2 cellular contexts compared by ENCODE assay signal in genomic region chr20:25532015-25532751, GRCh38.
TF ChIP-seq lines count a peak whose summit lies in the region.

No MANE protein-coding gene starts in this region.

TF ChIP-seq in SK-N-SH, 30 proteins besides CTCF, POLR2A, EP300 and RAD21:
- TF ChIP-seq REST (IDR thresholded peaks at IDR 0.05; ENCODE audit: low read depth, low read length) (no peak), TCF12 (IDR thresholded peaks at IDR 0.05) (no peak), MAX (IDR thresholded peaks at IDR 0.05; ENCODE audit: low read depth) (no peak), RFX5 (IDR thresholded peaks at IDR 0.05; ENCODE audit: low read length) (no peak), RXRA (IDR thresholded peaks at IDR 0.05; ENCODE audit: borderline replicate concordance, low read depth) (no peak), RCOR1 (IDR thresholded peaks at IDR 0.05; ENCODE audit: low read length) (no peak), FOXJ3 (CRISPR knock-in tag; IDR thresholded peaks at IDR 0.05) (no peak), FOSL2 (IDR thresholded peaks at IDR 0.05; ENCODE audit: borderline replicate concordance, low read depth) (no peak), GATA2 (CRISPR knock-in tag; IDR thresholded peaks at IDR 0.05) (no peak), SIN3A (IDR thresholded peaks at IDR 0.05; ENCODE audit: borderline replicate concordance, low read depth, low read length) (no peak), ZBTB33 (IDR thresholded peaks at IDR 0.05; ENCODE audit: borderline replicate concordance, low read depth) (no peak), JUND (IDR thresholded peaks at IDR 0.05) (no peak), ELF1 (IDR thresholded peaks at IDR 0.05) (no peak), USF1 (IDR thresholded peaks at IDR 0.05; ENCODE audit: borderline replicate concordance, low read depth) (no peak), FOXM1 (IDR thresholded peaks at IDR 0.05; ENCODE audit: low read depth) (no peak), TAF1 (IDR thresholded peaks at IDR 0.05; ENCODE audit: borderline replicate concordance, low read depth, low read length) (no peak), NRF1 (IDR thresholded peaks at IDR 0.05; ENCODE audit: low read depth, low read length) (no peak), PBX3 (IDR thresholded peaks at IDR 0.05) (no peak)
TF ChIP-seq in SK-N-SH: peak in this region for 0.

TF ChIP-seq in SK-N-SH treated with all-trans-retinoic acid at 6 μM for 48 hours, 23 proteins besides CTCF, POLR2A, EP300 and RAD21 (continued from another document):
- TF ChIP-seq PATZ1 (CRISPR knock-in tag; IDR thresholded peaks at IDR 0.05; ENCODE audit: borderline replicate concordance) (no peak), ZNF70 (CRISPR knock-in tag; IDR thresholded peaks at IDR 0.05) (no peak), ARNTL (CRISPR knock-in tag; IDR thresholded peaks at IDR 0.05; ENCODE audit: borderline replicate concordance, low read depth) (no peak), RARB (CRISPR knock-in tag; IDR thresholded peaks at IDR 0.05) (no peak), BACH2 (CRISPR knock-in tag; IDR thresholded peaks at IDR 0.05; ENCODE audit: borderline replicate concordance) (no peak), PPARA (CRISPR knock-in tag; IDR thresholded peaks at IDR 0.05; ENCODE audit: borderline replicate concordance) (no peak)
TF ChIP-seq in SK-N-SH treated with all-trans-retinoic acid at 6 μM for 48 hours: peak in this region for 0.
